ENCODE assay signal across 19 cellular contexts in genomic region chr17:67388986-67389385, GRCh38. TPM values are rescaled to one million over a fixed set of nuclear protein-coding genes. Genes with fewer than 3 reads are reported as not detected.
A peak's percentile ranks its signal among the peaks of the same experiment; 100 is the strongest.
DNase-seq lines count a peak whose midpoint lies in the region; ATAC-seq lines count a peak whose summit lies in the region.
"Had no signal": no experiment of that assay in that cellular context is flagged by ENCODE, and none has a peak within 500 bp of the region (broad histone marks: within the 10 kb centered on the region; RNA-seq: fewer than 3 reads in every experiment).

No MANE protein-coding gene starts in this region.

- peaks cover 77% of the 10 kb centered on the region for H3K4me1 ChIP-seq in CD4-positive, alpha-beta memory T cell (ENCODE audit: insufficient read depth, low read length)
- H3K4me1 ChIP-seq: uterus had no signal

- CTCF ChIA-PET in activated CD4-positive, alpha-beta T cell treated with anti-CD3 and anti-CD28 coated beads for 36 hours (lab: Charles Lee): interaction anchor here (0.6 to 9.6 kb wide), 10 partner anchors 10 to 436 kb away, joined by 3 to 107 read pairs (median 4); partner anchors contain the start of gene PITPNC1
- CTCF ChIA-PET in CD4-positive, alpha-beta memory T cell (lab: Charles Lee; ENCODE audit: partially characterized antibody): interaction anchor here (0.6 to 29.3 kb wide), 10 partner anchors 10 to 755 kb away, joined by 3 to 605 read pairs (median 8); partner anchors contain the start of gene PITPNC1

- no peak for ATAC-seq in activated CD4-positive, alpha-beta T cell treated with anti-CD3 and anti-CD28 coated beads for 36 hours
- no peak for ATAC-seq in HG03159 (IDR thresholded peaks at IDR 0.05; ENCODE audit: unreplicated experiment)
- ATAC-seq: activated CD4-positive, CD25-positive, alpha-beta regulatory T cell treated with anti-CD3 and anti-CD28 coated beads, Interleukin-2, amount 50 U/mL, for 24 hours; left lung had no signal

- peaks cover 83% of the 10 kb centered on the region for H3K4me1 Mint-ChIP-seq in activated CD4-positive, alpha-beta T cell treated with anti-CD3 and anti-CD28 coated beads for 36 hours
- H3K4me1 Mint-ChIP-seq in CD4-positive, alpha-beta memory T cell: peaks cover 48 to 79% (median 62%) of the 10 kb centered on the region in 4 donors
- peaks cover 55% of the 10 kb centered on the region for H3K4me1 Mint-ChIP-seq in activated T-helper 1 cell treated with anti-CD3 and anti-CD28 coated beads, Interleukin-12 subunit alpha, Interleukin-12 subunit beta, Interleukin-2, Interleukin-4 antibody, amounts not matched to agents 30 ng/mL and 10 ng/mL and 1 ng/mL, durations not matched to agents 14 hours and 24 hours and 36 hours (ENCODE audit: low read depth)
- H3K4me1 Mint-ChIP-seq in immature natural killer cell: peaks cover 85 to 93% of the 10 kb centered on the region in 2 donors
- peaks cover 35% of the 10 kb centered on the region for H3K4me1 Mint-ChIP-seq in activated T-helper 2 cell treated with anti-CD3 and anti-CD28 coated beads, Interferon-gamma antibody, Interleukin-2, Interleukin-4, amounts not matched to agents 10 μg/mL and 5 μg/mL and 100 μg/mL, durations not matched to agents 14 hours and 24 hours and 36 hours (ENCODE audit: low read depth)

- no peaks in the 10 kb centered on the region for H3K9me3 ChIP-seq in CD4-positive, alpha-beta memory T cell (ENCODE audit: control insufficient read depth in 1 of 2, low read length in 2 of 2)
- H3K9me3 ChIP-seq: left lung, neutrophil, SJSA1, uterus had no signal

- H3K27me3 ChIP-seq in CD4-positive, alpha-beta memory T cell (ENCODE audit: insufficient read depth, low read length): no peaks in the 10 kb centered on the region
- H3K27me3 ChIP-seq: cardiac muscle cell, left lung, neutrophil, SJSA1, uterus had no signal

- no peak overlapping the region for H3K4me3 Mint-ChIP-seq in activated CD4-positive, alpha-beta T cell treated with anti-CD3 and anti-CD28 coated beads for 36 hours
- H3K4me3 Mint-ChIP-seq in CD4-positive, alpha-beta memory T cell: peak overlapping the region in 4 of 8 donors; percentile 7 to 69 (median 35)
- H3K4me3 Mint-ChIP-seq in activated T-helper 1 cell treated with anti-CD3 and anti-CD28 coated beads, Interleukin-12 subunit alpha, Interleukin-12 subunit beta, Interleukin-2, Interleukin-4 antibody, amounts not matched to agents 30 ng/mL and 10 ng/mL and 1 ng/mL, durations not matched to agents 14 hours and 24 hours and 36 hours: no peak overlapping the region
- H3K4me3 Mint-ChIP-seq in immature natural killer cell: peak overlapping the region in 4 of 5 donors; percentile 26 to 95 (median 92)
- no peak overlapping the region for H3K4me3 Mint-ChIP-seq in activated T-helper 2 cell treated with anti-CD3 and anti-CD28 coated beads, Interferon-gamma antibody, Interleukin-2, Interleukin-4, amounts not matched to agents 10 μg/mL and 5 μg/mL and 100 μg/mL, durations not matched to agents 14 hours and 24 hours and 36 hours (ENCODE audit: low read depth)

- POLR2A ChIA-PET in activated CD4-positive, alpha-beta T cell treated with anti-CD3 and anti-CD28 coated beads for 36 hours (lab: Charles Lee): interaction anchor here (1.2 kb wide), 1 partner anchor 53 kb away, joined by 3 read pairs; no protein-coding TSS in a partner anchor
- POLR2A ChIA-PET in CD4-positive, alpha-beta memory T cell (lab: Charles Lee; ENCODE audit: partially characterized antibody): interaction anchor here (1.1 to 8.1 kb wide), 7 partner anchors 11 to 87 kb away, joined by 6 to 161 read pairs (median 24); partner anchors contain the start of gene PITPNC1

- H3K9me3 Mint-ChIP-seq in activated CD4-positive, alpha-beta T cell treated with anti-CD3 and anti-CD28 coated beads for 36 hours (ENCODE audit: low read depth): no peaks in the 10 kb centered on the region
- peaks cover 0 to 5% (median 0%) of the 10 kb centered on the region in 8 donors for H3K9me3 Mint-ChIP-seq in CD4-positive, alpha-beta memory T cell
- H3K9me3 Mint-ChIP-seq in activated T-helper 1 cell treated with anti-CD3 and anti-CD28 coated beads, Interleukin-12 subunit alpha, Interleukin-12 subunit beta, Interleukin-2, Interleukin-4 antibody, amounts not matched to agents 30 ng/mL and 10 ng/mL and 1 ng/mL, durations not matched to agents 14 hours and 24 hours and 36 hours: no peaks in the 10 kb centered on the region
- no peaks in the 10 kb centered on the region for H3K9me3 Mint-ChIP-seq in immature natural killer cell
- no peaks in the 10 kb centered on the region for H3K9me3 Mint-ChIP-seq in activated T-helper 2 cell treated with anti-CD3 and anti-CD28 coated beads, Interferon-gamma antibody, Interleukin-2, Interleukin-4, amounts not matched to agents 10 μg/mL and 5 μg/mL and 100 μg/mL, durations not matched to agents 14 hours and 24 hours and 36 hours

- no peaks in the 10 kb centered on the region for H3K36me3 ChIP-seq in CD4-positive, alpha-beta memory T cell (ENCODE audit: insufficient read depth, low read length)
- H3K36me3 ChIP-seq: cardiac muscle cell, left lung, neutrophil, SJSA1, uterus had no signal

- no peaks in the 10 kb centered on the region for H3K27me3 Mint-ChIP-seq in activated CD4-positive, alpha-beta T cell treated with anti-CD3 and anti-CD28 coated beads for 36 hours
- H3K27me3 Mint-ChIP-seq in CD4-positive, alpha-beta memory T cell: no peaks in the 10 kb centered on the region
- H3K27me3 Mint-ChIP-seq in activated T-helper 1 cell treated with anti-CD3 and anti-CD28 coated beads, Interleukin-12 subunit alpha, Interleukin-12 subunit beta, Interleukin-2, Interleukin-4 antibody, amounts not matched to agents 30 ng/mL and 10 ng/mL and 1 ng/mL, durations not matched to agents 14 hours and 24 hours and 36 hours (ENCODE audit: insufficient read depth): no peaks in the 10 kb centered on the region
- peaks cover 6 to 17% (median 17%) of the 10 kb centered on the region in 3 donors for H3K27me3 Mint-ChIP-seq in immature natural killer cell (ENCODE audit: low read depth in 3 of 3)
- H3K27me3 Mint-ChIP-seq in activated T-helper 2 cell treated with anti-CD3 and anti-CD28 coated beads, Interferon-gamma antibody, Interleukin-2, Interleukin-4, amounts not matched to agents 10 μg/mL and 5 μg/mL and 100 μg/mL, durations not matched to agents 14 hours and 24 hours and 36 hours (ENCODE audit: low read depth): no peaks in the 10 kb centered on the region

- H3K4me3 ChIP-seq in CD4-positive, alpha-beta memory T cell (ENCODE audit: low read length in 2 of 2): no peak overlapping the region
- H3K4me3 ChIP-seq: cardiac muscle cell, left lung, SJSA1, uterus had no signal

- DNase-seq in activated CD4-positive, alpha-beta T cell treated with anti-CD3 and anti-CD28 coated beads for 36 hours: no peak
- DNase-seq in activated CD4-positive, alpha-beta T cell treated with anti-CD3 and anti-CD28 coated beads for 4 hours: no peak
- DNase-seq in CD4-positive, alpha-beta memory T cell: no peak
- no peak for DNase-seq in activated T-helper 1 cell treated with anti-CD3 and anti-CD28 coated beads, Interleukin-12 subunit alpha, Interleukin-12 subunit beta, Interleukin-2, Interleukin-4 antibody, amounts not matched to agents 30 ng/mL and 10 ng/mL and 1 ng/mL, durations not matched to agents 14 hours and 24 hours and 36 hours (ENCODE audit: low spot score)
- DNase-seq in immature natural killer cell: no peak
- no peak for DNase-seq in stimulated activated naive CD4-positive, alpha-beta T cell (lab: John Stamatoyannopoulos, UW)
- DNase-seq in activated T-helper 2 cell treated with anti-CD3 and anti-CD28 coated beads, Interferon-gamma antibody, Interleukin-2, Interleukin-4, amounts not matched to agents 10 μg/mL and 5 μg/mL and 100 μg/mL, durations not matched to agents 14 hours and 24 hours and 36 hours (ENCODE audit: low spot score): no peak
- DNase-seq: ACHN; amygdala; left lung; NCI-H1694 treated with DMSO at 0.1 percent for 48 hours; NCI-H748 treated with DMSO at 0.1 percent for 48 hours; stimulated activated CD4-positive, alpha-beta T cell treated with anti-CD3 and anti-CD28 coated beads, Interleukin-4, amount 100 ng/mL, for 24 hours; uterus had no signal

- H3K27ac Mint-ChIP-seq in activated CD4-positive, alpha-beta T cell treated with anti-CD3 and anti-CD28 coated beads for 36 hours: peak overlapping the region; percentile 75
- peak overlapping the region; percentile 33 to 97 (median 95) for H3K27ac Mint-ChIP-seq in CD4-positive, alpha-beta memory T cell
- peak overlapping the region; percentile 34 for H3K27ac Mint-ChIP-seq in activated T-helper 1 cell treated with anti-CD3 and anti-CD28 coated beads, Interleukin-12 subunit alpha, Interleukin-12 subunit beta, Interleukin-2, Interleukin-4 antibody, amounts not matched to agents 30 ng/mL and 10 ng/mL and 1 ng/mL, durations not matched to agents 14 hours and 24 hours and 36 hours
- H3K27ac Mint-ChIP-seq in immature natural killer cell: peak overlapping the region; percentile 95 to 100 (median 99)
- H3K27ac Mint-ChIP-seq in activated T-helper 2 cell treated with anti-CD3 and anti-CD28 coated beads, Interferon-gamma antibody, Interleukin-2, Interleukin-4, amounts not matched to agents 10 μg/mL and 5 μg/mL and 100 μg/mL, durations not matched to agents 14 hours and 24 hours and 36 hours: no peak overlapping the region

- peaks cover 23% of the 10 kb centered on the region for H3K36me3 Mint-ChIP-seq in activated CD4-positive, alpha-beta T cell treated with anti-CD3 and anti-CD28 coated beads for 36 hours (ENCODE audit: low read depth)
- peaks cover 9 to 15% of the 10 kb centered on the region in 2 donors for H3K36me3 Mint-ChIP-seq in CD4-positive, alpha-beta memory T cell
- H3K36me3 Mint-ChIP-seq in activated T-helper 1 cell treated with anti-CD3 and anti-CD28 coated beads, Interleukin-12 subunit alpha, Interleukin-12 subunit beta, Interleukin-2, Interleukin-4 antibody, amounts not matched to agents 30 ng/mL and 10 ng/mL and 1 ng/mL, durations not matched to agents 14 hours and 24 hours and 36 hours (ENCODE audit: low read depth): peaks cover 2% of the 10 kb centered on the region
- H3K36me3 Mint-ChIP-seq in immature natural killer cell: peaks cover 0 to 14% (median 2%) of the 10 kb centered on the region in 3 donors
- H3K36me3 Mint-ChIP-seq in activated T-helper 2 cell treated with anti-CD3 and anti-CD28 coated beads, Interferon-gamma antibody, Interleukin-2, Interleukin-4, amounts not matched to agents 10 μg/mL and 5 μg/mL and 100 μg/mL, durations not matched to agents 14 hours and 24 hours and 36 hours (ENCODE audit: low read depth): peaks cover 5% of the 10 kb centered on the region

- no peak overlapping the region for H3K27ac ChIP-seq in CD4-positive, alpha-beta memory T cell (ENCODE audit: low read depth, low read length)
- H3K27ac ChIP-seq: cardiac muscle cell, left lung, neutrophil, SJSA1 had no signal

- intact Hi-C loops in activated CD4-positive, alpha-beta T cell treated with anti-CD3 and anti-CD28 coated beads for 36 hours (cut with DNase I, micrococcal nuclease): no loop called here
- intact Hi-C loops in CD4-positive, alpha-beta memory T cell (cut with micrococcal nuclease): no loop called here
- intact Hi-C loops in activated T-helper 1 cell treated with anti-CD3 and anti-CD28 coated beads, Interleukin-12 subunit alpha, Interleukin-12 subunit beta, Interleukin-2, Interleukin-4 antibody, amounts not matched to agents 30 ng/mL and 10 ng/mL and 1 ng/mL, durations not matched to agents 14 hours and 24 hours and 36 hours (cut with micrococcal nuclease): no loop called here
- intact Hi-C loops in activated T-helper 2 cell treated with anti-CD3 and anti-CD28 coated beads, Interferon-gamma antibody, Interleukin-2, Interleukin-4, amounts not matched to agents 10 μg/mL and 5 μg/mL and 100 μg/mL, durations not matched to agents 14 hours and 24 hours and 36 hours (cut with micrococcal nuclease): no loop called here

RNA-seq across cellular contexts. Expression of gene PITPNC1, which starts 11.9 kb away (rescaled TPM):
- total RNA-seq in activated CD4-positive, alpha-beta T cell treated with anti-CD3 and anti-CD28 coated beads for 36 hours: 10 to 100 TPM; 41.6 to 56.3 TPM
- total RNA-seq in CD4-positive, alpha-beta memory T cell: 10 to 100 TPM; 68.4 to 71.2 TPM
- polyA plus RNA-seq in CD4-positive, alpha-beta memory T cell: 100 to 1,000 TPM; 109 to 124 TPM
- 17.7 and 18.3 TPM in 2 replicates for total RNA-seq in activated T-helper 1 cell treated with anti-CD3 and anti-CD28 coated beads, Interleukin-12 subunit alpha, Interleukin-12 subunit beta, Interleukin-2, Interleukin-4 antibody, amounts not matched to agents 30 ng/mL and 10 ng/mL and 1 ng/mL, durations not matched to agents 14 hours and 24 hours and 36 hours
- 100 to 1,000 TPM; 119 to 155 (median 150) TPM for polyA plus RNA-seq in immature natural killer cell
- total RNA-seq in activated T-helper 2 cell treated with anti-CD3 and anti-CD28 coated beads, Interferon-gamma antibody, Interleukin-2, Interleukin-4, amounts not matched to agents 10 μg/mL and 5 μg/mL and 100 μg/mL, durations not matched to agents 14 hours and 24 hours and 36 hours: 10.9 and 11.2 TPM in 2 replicates

RNA-seq across cellular contexts. Expression of gene PSMD12, which starts 22.6 kb away (rescaled TPM):
- total RNA-seq in activated CD4-positive, alpha-beta T cell treated with anti-CD3 and anti-CD28 coated beads for 36 hours: 100 to 1,000 TPM; 100 to 101 TPM
- 10 to 100 TPM; 46.9 to 48.8 TPM for total RNA-seq in CD4-positive, alpha-beta memory T cell
- 10 to 100 TPM; 34.5 to 49.8 TPM for polyA plus RNA-seq in CD4-positive, alpha-beta memory T cell
- 87.4 TPM in 2 replicates for total RNA-seq in activated T-helper 1 cell treated with anti-CD3 and anti-CD28 coated beads, Interleukin-12 subunit alpha, Interleukin-12 subunit beta, Interleukin-2, Interleukin-4 antibody, amounts not matched to agents 30 ng/mL and 10 ng/mL and 1 ng/mL, durations not matched to agents 14 hours and 24 hours and 36 hours
- 10 to 100 TPM; 24.1 to 43.9 (median 37.3) TPM for polyA plus RNA-seq in immature natural killer cell
- 75.1 and 75.4 TPM in 2 replicates for total RNA-seq in activated T-helper 2 cell treated with anti-CD3 and anti-CD28 coated beads, Interferon-gamma antibody, Interleukin-2, Interleukin-4, amounts not matched to agents 10 μg/mL and 5 μg/mL and 100 μg/mL, durations not matched to agents 14 hours and 24 hours and 36 hours

Comparison
In these comparisons a context has a peak if more than half of its experiments do, and no peak if none do; other contexts are left out.
1. H3K4me3 Mint-ChIP-seq: peak in immature natural killer cell (4 of 5); none in activated CD4-positive, alpha-beta T cell treated with anti-CD3 and anti-CD28 coated beads for 36 hours (single experiment), activated T-helper 1 cell treated with anti-CD3 and anti-CD28 coated beads, Interleukin-12 subunit alpha, Interleukin-12 subunit beta, Interleukin-2, Interleukin-4 antibody, amounts not matched to agents 30 ng/mL and 10 ng/mL and 1 ng/mL, durations not matched to agents 14 hours and 24 hours and 36 hours (single experiment) and activated T-helper 2 cell treated with anti-CD3 and anti-CD28 coated beads, Interferon-gamma antibody, Interleukin-2, Interleukin-4, amounts not matched to agents 10 μg/mL and 5 μg/mL and 100 μg/mL, durations not matched to agents 14 hours and 24 hours and 36 hours (single experiment).